1 cellular context compared by ENCODE assay signal in genomic region chr20:22430154-22430745, GRCh38.
TF ChIP-seq lines count a peak whose summit lies in the region.

No MANE protein-coding gene starts in this region.

TF ChIP-seq in HepG2, 621 proteins besides CTCF, POLR2A, EP300 and RAD21 (continued from another document and continues in another):
- TF ChIP-seq TERF1 (CRISPR knock-in tag; IDR thresholded peaks at IDR 0.05) (no peak), HOXA5 (CRISPR knock-in tag; IDR thresholded peaks at IDR 0.05) (peak; percentile 24; the same call in 1 of the 2 replicates), ZFP36L2 (CRISPR knock-in tag; IDR thresholded peaks at IDR 0.05) (no peak), REXO4 (CRISPR knock-in tag; IDR thresholded peaks at IDR 0.05; ENCODE audit: borderline replicate concordance) (no peak), FOXK2 (IDR thresholded peaks at IDR 0.05) (no peak), SP1 (IDR thresholded peaks at IDR 0.05) (no peak), SP1 (CRISPR knock-in tag; IDR thresholded peaks at IDR 0.05) (no peak), CHCHD3 (CRISPR knock-in tag; IDR thresholded peaks at IDR 0.05) (no peak), MIER2 (CRISPR knock-in tag; IDR thresholded peaks at IDR 0.05) (no peak), NKX3-1 (CRISPR knock-in tag; IDR thresholded peaks at IDR 0.05) (no peak), THAP11 (CRISPR knock-in tag; IDR thresholded peaks at IDR 0.05) (no peak), FOXM1 (CRISPR knock-in tag; IDR thresholded peaks at IDR 0.05) (no peak), ZSCAN22 (CRISPR knock-in tag; IDR thresholded peaks at IDR 0.05) (0 out of 2 replicates have a peak, but pooled peaks have one; percentile 17), KLF11 (CRISPR knock-in tag; IDR thresholded peaks at IDR 0.05) (no peak; the same call in 1 of the 2 replicates), HNF4A (CRISPR knock-in tag; IDR thresholded peaks at IDR 0.05) (no peak), AGO1 (IDR thresholded peaks at IDR 0.05; ENCODE audit: low read depth, low read length, poor library complexity, severe bottlenecking) (no peak), ZMAT3 (CRISPR knock-in tag; conservative IDR thresholded peaks at IDR 0.05) (no peak), ZNF337 (CRISPR knock-in tag; IDR thresholded peaks at IDR 0.05; ENCODE audit: borderline replicate concordance, low read depth) (no peak), ZSCAN9 (CRISPR knock-in tag; IDR thresholded peaks at IDR 0.05; ENCODE audit: borderline replicate concordance) (no peak; the same call in 1 of the 2 replicates), ZNF318 (CRISPR knock-in tag; IDR thresholded peaks at IDR 0.05) (no peak; the same call in 1 of the 2 replicates), ATF4 (CRISPR knock-in tag; IDR thresholded peaks at IDR 0.05) (0 out of 4 replicates have a peak, but pooled peaks of 1 of the 2 experiments have one; percentile 9), ZKSCAN8 (CRISPR knock-in tag; IDR thresholded peaks at IDR 0.05; ENCODE audit: borderline replicate concordance) (no peak), ELF3 (CRISPR knock-in tag; IDR thresholded peaks at IDR 0.05) (no peak), ZNF580 (CRISPR knock-in tag; IDR thresholded peaks at IDR 0.05; ENCODE audit: borderline replicate concordance, low read depth) (no peak), ZNF784 (CRISPR knock-in tag; IDR thresholded peaks at IDR 0.05; ENCODE audit: borderline replicate concordance) (no peak), ZNF33B (CRISPR knock-in tag; IDR thresholded peaks at IDR 0.05) (no peak), ZGPAT (CRISPR knock-in tag; IDR thresholded peaks at IDR 0.05) (no peak), TRIM22 (IDR thresholded peaks at IDR 0.05) (no peak), IKZF5 (CRISPR knock-in tag; IDR thresholded peaks at IDR 0.05) (no peak; the same call in 1 of the 2 replicates), PRDM10 (CRISPR knock-in tag; IDR thresholded peaks at IDR 0.05; ENCODE audit: low read depth) (no peak; the same call in 1 of the 2 replicates), TAF15 (IDR thresholded peaks at IDR 0.05; ENCODE audit: low read depth, low read length, poor library complexity, severe bottlenecking) (no peak), ZNF354B (CRISPR knock-in tag; IDR thresholded peaks at IDR 0.05) (no peak), MXI1 (IDR thresholded peaks at IDR 0.05; ENCODE audit: borderline replicate concordance, low read depth, low read length) (no peak; the same call in 2 of the 3 replicates), MIXL1 (CRISPR knock-in tag; IDR thresholded peaks at IDR 0.05) (peak; percentile 59; the same call in 1 of the 2 replicates), MED1 (CRISPR knock-in tag; IDR thresholded peaks at IDR 0.05) (no peak), SRSF9 (IDR thresholded peaks at IDR 0.05; ENCODE audit: borderline replicate concordance, insufficient read depth, low read depth, low read length, poor library complexity, severe bottlenecking) (no peak), ZSCAN12 (CRISPR knock-in tag; IDR thresholded peaks at IDR 0.05) (no peak), SNAI1 (CRISPR knock-in tag; IDR thresholded peaks at IDR 0.05; ENCODE audit: borderline replicate concordance) (no peak)
